Comparison of ENCODE assay signal across 12 cellular contexts in the genomic region with DNA sequence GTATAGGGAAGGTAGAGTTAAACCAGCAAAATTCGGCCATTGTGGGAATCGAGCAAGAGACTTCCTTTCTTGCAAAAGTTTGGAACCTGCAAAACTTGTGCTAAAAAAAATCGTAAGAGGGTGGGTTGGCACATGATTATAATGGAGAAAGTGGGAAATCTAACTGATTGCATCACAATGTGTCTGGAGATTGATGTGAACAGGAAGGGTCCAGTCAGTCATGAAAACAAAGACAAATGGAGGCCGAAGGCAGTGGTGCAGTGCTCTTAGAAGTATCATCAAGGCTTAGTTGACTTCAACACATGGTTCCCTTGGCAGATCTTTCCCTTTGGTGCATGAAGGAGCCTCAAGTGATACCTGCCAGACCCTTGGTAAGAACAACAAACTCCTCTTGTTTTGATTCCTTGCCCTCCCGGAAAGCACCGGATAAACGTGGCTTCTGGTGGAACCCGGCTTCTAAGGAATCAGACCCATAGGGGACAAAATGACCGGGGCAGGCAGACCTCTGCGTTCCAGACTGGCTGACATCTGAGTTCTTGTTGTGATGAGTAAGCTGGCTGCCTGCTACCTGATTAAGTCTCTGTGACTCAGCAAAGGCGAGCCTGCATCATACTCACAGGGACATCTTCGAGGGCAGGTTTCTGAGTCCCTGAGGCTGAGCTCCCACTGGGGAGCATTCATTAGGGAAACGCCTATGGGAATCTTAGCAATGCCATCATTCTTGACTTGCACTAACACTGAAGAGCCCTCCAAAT.
A peak's percentile ranks its signal among the peaks of the same experiment; 100 is the strongest.
DNase-seq lines count a peak whose midpoint lies in the region; ATAC-seq and TF ChIP-seq lines count a peak whose summit lies in the region.
"Had no signal": no experiment of that assay in that cellular context is flagged by ENCODE, and none has a peak within 500 bp of the region (broad histone marks: within the 10 kb centered on the region; RNA-seq: fewer than 3 reads in every experiment).

No MANE protein-coding gene starts in this region.

- H3K36me3 ChIP-seq in BE2C (no peaks in the 10 kb centered on the region), upper lobe of right lung (no peaks in the 10 kb centered on the region)
- H3K36me3 ChIP-seq: thoracic aorta had no signal

- no peak overlapping the region for H3K27ac ChIP-seq in upper lobe of right lung
- H3K27ac ChIP-seq: thoracic aorta had no signal

- H3K4me3 ChIP-seq in BE2C (ENCODE audit: low read depth, low read length) (no peak overlapping the region), upper lobe of right lung (no peak overlapping the region)
- H3K4me3 ChIP-seq: thoracic aorta had no signal

- no peaks in the 10 kb centered on the region for H3K9me3 Mint-ChIP-seq in activated CD4-positive, alpha-beta T cell treated with anti-CD3 and anti-CD28 coated beads, Interleukin-2, amount 10 ng/mL, durations not matched to agents 24 days and 14 days
- H3K9me3 Mint-ChIP-seq in osteocyte (ENCODE audit: unreplicated experiment), result peaks cover 9% of the 10 kb centered on the region
- H3K9me3 Mint-ChIP-seq: WTC11 had no signal

- H3K4me1 Mint-ChIP-seq in activated CD4-positive, alpha-beta T cell treated with anti-CD3 and anti-CD28 coated beads, Interleukin-2, amount 10 ng/mL, durations not matched to agents 24 days and 14 days, result peaks cover 5% of the 10 kb centered on the region
- peaks cover 15% of the 10 kb centered on the region for H3K4me1 Mint-ChIP-seq in osteocyte (ENCODE audit: unreplicated experiment)
- H3K4me1 Mint-ChIP-seq: WTC11 had no signal

- H3K4me3 Mint-ChIP-seq in activated CD4-positive, alpha-beta T cell treated with anti-CD3 and anti-CD28 coated beads, Interleukin-2, amount 10 ng/mL, durations not matched to agents 24 days and 14 days, result no peak overlapping the region
- H3K4me3 Mint-ChIP-seq in osteocyte (ENCODE audit: unreplicated experiment), result no peak overlapping the region
- H3K4me3 Mint-ChIP-seq: WTC11 had no signal

- DNase-seq in activated CD4-positive, alpha-beta T cell treated with anti-CD3 and anti-CD28 coated beads for 48 hours, result peak; percentile 12
- no peak for DNase-seq in activated CD4-positive, alpha-beta T cell treated with anti-CD3 and anti-CD28 coated beads, Interleukin-2, amount 10 ng/mL, durations not matched to agents 24 days and 14 days
- peak; percentile 90 for DNase-seq in M059J (ENCODE audit: low read depth)
- peak; percentile 57 for DNase-seq in dermis blood vessel endothelial cell
- DNase-seq in osteocyte (ENCODE audit: extremely low spot score, unreplicated experiment), result no peak
- DNase-seq in BE2C, result no peak
- no peak for DNase-seq in upper lobe of right lung
- no peak for DNase-seq in medulla oblongata (ENCODE audit: extremely low spot score)
- DNase-seq: aorta, NCI-H1105 treated with DMSO at 0.1 percent for 48 hours had no signal

- no peak for ATAC-seq in upper lobe of right lung
- ATAC-seq: WTC11 had no signal

- no peak overlapping the region for H3K27ac Mint-ChIP-seq in activated CD4-positive, alpha-beta T cell treated with anti-CD3 and anti-CD28 coated beads, Interleukin-2, amount 10 ng/mL, durations not matched to agents 24 days and 14 days
- peak overlapping the region; percentile 54 for H3K27ac Mint-ChIP-seq in osteocyte (ENCODE audit: unreplicated experiment)
- H3K27ac Mint-ChIP-seq: WTC11 had no signal

- no peaks in the 10 kb centered on the region for H3K9me3 ChIP-seq in BE2C
- no peaks in the 10 kb centered on the region for H3K9me3 ChIP-seq in upper lobe of right lung
- H3K9me3 ChIP-seq: thoracic aorta had no signal

- no peaks in the 10 kb centered on the region for H3K27me3 Mint-ChIP-seq in activated CD4-positive, alpha-beta T cell treated with anti-CD3 and anti-CD28 coated beads, Interleukin-2, amount 10 ng/mL, durations not matched to agents 24 days and 14 days
- no peaks in the 10 kb centered on the region for H3K27me3 Mint-ChIP-seq in osteocyte (ENCODE audit: unreplicated experiment)

- H3K27me3 ChIP-seq in BE2C (no peaks in the 10 kb centered on the region), upper lobe of right lung (no peaks in the 10 kb centered on the region)

- no peaks in the 10 kb centered on the region for H3K4me1 ChIP-seq in BE2C
- no peaks in the 10 kb centered on the region for H3K4me1 ChIP-seq in upper lobe of right lung

- intact Hi-C loops in activated CD4-positive, alpha-beta T cell treated with anti-CD3 and anti-CD28 coated beads, Interleukin-2, amount 10 ng/mL, durations not matched to agents 24 days and 14 days (cut with micrococcal nuclease), result no loop called here
- intact Hi-C loops in upper lobe of right lung (cut with DNase I), result no loop called here

- H3K36me3 Mint-ChIP-seq in activated CD4-positive, alpha-beta T cell treated with anti-CD3 and anti-CD28 coated beads, Interleukin-2, amount 10 ng/mL, durations not matched to agents 24 days and 14 days (ENCODE audit: low read depth), result peaks cover 17% of the 10 kb centered on the region
- H3K36me3 Mint-ChIP-seq in osteocyte (ENCODE audit: unreplicated experiment), result peaks cover 6% of the 10 kb centered on the region
- H3K36me3 Mint-ChIP-seq: WTC11 had no signal

- TF ChIP-seq CTCF in osteocyte (IDR thresholded peaks at IDR 0.05) (no peak), BE2C (IDR thresholded peaks at IDR 0.05; ENCODE audit: low read depth, low read length) (no peak), upper lobe of right lung (IDR thresholded peaks at IDR 0.05) (no peak)

Comparison
In these comparisons a context has a peak if more than half of its experiments do, and no peak if none do; other contexts are left out.
1. DNase-seq: peak in activated CD4-positive, alpha-beta T cell treated with anti-CD3 and anti-CD28 coated beads for 48 hours (single experiment), M059J (single experiment) and dermis blood vessel endothelial cell (single experiment); none in activated CD4-positive, alpha-beta T cell treated with anti-CD3 and anti-CD28 coated beads, Interleukin-2, amount 10 ng/mL, durations not matched to agents 24 days and 14 days (single experiment), osteocyte (single experiment), BE2C (single experiment), upper lobe of right lung (single experiment) and medulla oblongata (single experiment).